Comparison of ENCODE assay signal across 20 cellular contexts in genomic region chr16:70757183-70757582, GRCh38.
"Had no signal": no experiment of that assay in that cellular context is flagged by ENCODE, and none has a peak within 500 bp of the region (broad histone marks: within the 10 kb centered on the region; RNA-seq: fewer than 3 reads in every experiment).

No MANE protein-coding gene starts in this region.

- H3K36me3 ChIP-seq: cardiac muscle cell had no signal

- DNase-seq: activated B cell treated with CpG ODN at 0.5 μM for 24 hours; activated CD4-positive, alpha-beta memory T cell treated with anti-CD3 and anti-CD28 coated beads, Interleukin-2, amount 10 ng/mL, durations not matched to agents 7 days and 5 days; activated CD4-positive, alpha-beta T cell treated with anti-CD3 and anti-CD28 coated beads for 4 hours; activated CD8-positive, alpha-beta memory T cell treated with anti-CD3 and anti-CD28 coated beads, Interleukin-2, amount 10 ng/mL, durations not matched to agents 7 days and 5 days; activated naive CD4-positive, alpha-beta T cell; activated T-cell treated with anti-CD3 and anti-CD28 coated beads, Interleukin-2, amount 50 U/mL, for 1 hour; effector CD4-positive, alpha-beta T cell; heart right ventricle; mesendoderm; natural killer cell; stimulated activated CD4-positive, alpha-beta T cell treated with anti-CD3 and anti-CD28 coated beads, Interleukin-2, amount 100 ng/mL, for 24 hours; T-cell; testis had no signal

- H3K27ac ChIP-seq: cardiac muscle cell, esophagus muscularis mucosa, testis, upper lobe of left lung had no signal

- H3K4me3 ChIP-seq: cardiac muscle cell, esophagus muscularis mucosa, heart right ventricle, testis, upper lobe of left lung had no signal

- H3K27me3 ChIP-seq: cardiac muscle cell, esophagus muscularis mucosa, heart right ventricle, testis, upper lobe of left lung had no signal

- ATAC-seq: activated CD8-positive, alpha-beta memory T cell treated with anti-CD3 and anti-CD28 coated beads, Interleukin-2, amount 10 ng/mL, durations not matched to agents 7 days and 5 days; activated T-helper 17 cell treated with anti-CD3 and anti-CD28 coated beads, Interleukin-2, amount 50 U/mL, for 72 hours; heart right ventricle; natural killer cell; SK-N-SH treated with all-trans-retinoic acid at 6 μM for 48 hours; T-cell had no signal

- H3K27ac Mint-ChIP-seq: activated B cell treated with CpG ODN at 0.5 μM for 24 hours; activated CD4-positive, alpha-beta memory T cell treated with anti-CD3 and anti-CD28 coated beads, Interleukin-2, amount 10 ng/mL, durations not matched to agents 7 days and 5 days; activated CD8-positive, alpha-beta memory T cell treated with anti-CD3 and anti-CD28 coated beads, Interleukin-2, amount 10 ng/mL, durations not matched to agents 7 days and 5 days; activated T-helper 17 cell treated with anti-CD3 and anti-CD28 coated beads, Interleukin-2, amount 50 U/mL, for 72 hours; natural killer cell; progenitor cell of endocrine pancreas; stimulated activated naive CD8-positive, alpha-beta T cell treated with anti-CD3 and anti-CD28 coated beads, Interleukin-15, Interleukin-2, amounts not matched to agents 100 ng/mL and 50 ng/mL, for 24 hours; T-cell had no signal

- H3K4me3 Mint-ChIP-seq: activated B cell treated with CpG ODN at 0.5 μM for 24 hours; activated CD4-positive, alpha-beta memory T cell treated with anti-CD3 and anti-CD28 coated beads, Interleukin-2, amount 10 ng/mL, durations not matched to agents 7 days and 5 days; activated CD8-positive, alpha-beta memory T cell treated with anti-CD3 and anti-CD28 coated beads, Interleukin-2, amount 10 ng/mL, durations not matched to agents 7 days and 5 days; activated T-helper 17 cell treated with anti-CD3 and anti-CD28 coated beads, Interleukin-2, amount 50 U/mL, for 72 hours; natural killer cell; stimulated activated naive CD8-positive, alpha-beta T cell treated with anti-CD3 and anti-CD28 coated beads, Interleukin-15, Interleukin-2, amounts not matched to agents 100 ng/mL and 50 ng/mL, for 24 hours; T-cell had no signal

- H3K9me3 Mint-ChIP-seq: activated B cell treated with CpG ODN at 0.5 μM for 24 hours; activated CD4-positive, alpha-beta memory T cell treated with anti-CD3 and anti-CD28 coated beads, Interleukin-2, amount 10 ng/mL, durations not matched to agents 7 days and 5 days; activated T-helper 17 cell treated with anti-CD3 and anti-CD28 coated beads, Interleukin-2, amount 50 U/mL, for 72 hours; natural killer cell; stimulated activated naive CD8-positive, alpha-beta T cell treated with anti-CD3 and anti-CD28 coated beads, Interleukin-15, Interleukin-2, amounts not matched to agents 100 ng/mL and 50 ng/mL, for 24 hours; T-cell had no signal

- H3K4me1 Mint-ChIP-seq: activated B cell treated with CpG ODN at 0.5 μM for 24 hours; activated CD8-positive, alpha-beta memory T cell treated with anti-CD3 and anti-CD28 coated beads, Interleukin-2, amount 10 ng/mL, durations not matched to agents 7 days and 5 days; activated T-helper 17 cell treated with anti-CD3 and anti-CD28 coated beads, Interleukin-2, amount 50 U/mL, for 72 hours; natural killer cell; T-cell had no signal

- H3K9me3 ChIP-seq: esophagus muscularis mucosa, heart right ventricle, testis, upper lobe of left lung had no signal

- H3K27me3 Mint-ChIP-seq: activated B cell treated with CpG ODN at 0.5 μM for 24 hours; activated CD4-positive, alpha-beta memory T cell treated with anti-CD3 and anti-CD28 coated beads, Interleukin-2, amount 10 ng/mL, durations not matched to agents 7 days and 5 days; activated CD8-positive, alpha-beta memory T cell treated with anti-CD3 and anti-CD28 coated beads, Interleukin-2, amount 10 ng/mL, durations not matched to agents 7 days and 5 days; activated T-helper 17 cell treated with anti-CD3 and anti-CD28 coated beads, Interleukin-2, amount 50 U/mL, for 72 hours; progenitor cell of endocrine pancreas; stimulated activated naive CD8-positive, alpha-beta T cell treated with anti-CD3 and anti-CD28 coated beads, Interleukin-15, Interleukin-2, amounts not matched to agents 100 ng/mL and 50 ng/mL, for 24 hours; T-cell had no signal
